Comparison of ENCODE assay signal across 8 cellular contexts in genomic region chr17:15999141-15999973, GRCh38. TPM values are rescaled to one million over a fixed set of nuclear protein-coding genes. Genes with fewer than 3 reads are reported as not detected.
DNase-seq lines count a peak whose midpoint lies in the region; ATAC-seq and TF ChIP-seq lines count a peak whose summit lies in the region.

TSS of gene TTC19 (plus strand) at chr17:15999824. CDS start at chr17:15999849, 25 bp downstream.
A gene with protein sequence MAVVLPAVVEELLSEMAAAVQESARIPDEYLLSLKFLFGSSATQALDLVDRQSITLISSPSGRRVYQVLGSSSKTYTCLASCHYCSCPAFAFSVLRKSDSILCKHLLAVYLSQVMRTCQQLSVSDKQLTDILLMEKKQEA (minus strand): TSS chr17:15999704. CDS start chr17:15999594, 110 bp downstream.

- H3K27me3 ChIP-seq in prostate gland (replicated peaks; ENCODE audit: insufficient read depth) = no peaks in the 10 kb centered on the region

- TF ChIP-seq POLR2A in prostate gland (IDR thresholded peaks at IDR 0.05) = peak; percentile 99

- no peaks in the 10 kb centered on the region for H3K9me3 ChIP-seq in prostate gland

- under 1% methylated on average over 38 of the region's 91 CpGs for WGBS in prostate gland

- H3K4me3 ChIP-seq in prostate gland = peak within 1 kb of the TSS; percentile 63 to 84

- intact Hi-C loops in left ventricle myocardium superior (cut with micrococcal nuclease) (loop anchor here (5.0 kb wide), 1 partner anchor 172 kb away; no protein-coding TSS in a partner anchor), prostate gland (cut with DNase I) (loop anchor here (2.0 kb wide), 1 partner anchor 171 kb away; no protein-coding TSS in a partner anchor)

- TF ChIP-seq CTCF in prostate gland (IDR thresholded peaks at IDR 0.05) = peak in 1 of 4 experiments; percentile 31

- ATAC-seq in GM18502 (IDR thresholded peaks at IDR 0.05; ENCODE audit: poor library complexity, unreplicated experiment) = peak; percentile 97
- ATAC-seq in HG02943 (IDR thresholded peaks at IDR 0.05; ENCODE audit: low read depth, unreplicated experiment) = peak; percentile 89
- peak; percentile 97 for ATAC-seq in left ventricle myocardium superior

- DNase-seq in NCI-H187 (lab: John Stamatoyannopoulos, UW) = peak; percentile 31 to 85
- peak; percentile 74 to 96 (median 90) for DNase-seq in T-helper 2 cell
- peak; percentile 99 for DNase-seq in left ventricle myocardium superior
- DNase-seq in prostate gland (ENCODE audit: low spot score) = peak; percentile 97
- peak; percentile 96 for DNase-seq in ureter (ENCODE audit: low spot score)

- H3K27ac ChIP-seq in angular gyrus (ENCODE audit: low read depth, low read length) = peak within 1 kb of the TSS; percentile 99
- H3K27ac ChIP-seq in prostate gland = peak within 1 kb of the TSS; percentile 92 to 97

- peaks cover 0 to 14% of the 10 kb centered on the region in 2 donors for H3K36me3 ChIP-seq in prostate gland

- peaks cover 7% of the 10 kb centered on the region for H3K4me1 ChIP-seq in prostate gland (replicated peaks)

RNA-seq across cellular contexts. Expression of gene TTC19, which starts in this region (rescaled TPM):
- total RNA-seq in left ventricle myocardium superior = 25.1 TPM
- 100 to 1,000 TPM in 1 of 2 donors, 10 to 100 TPM in 1; 87.9 to 100 TPM for total RNA-seq in prostate gland
- 61.6 TPM for total RNA-seq in ureter

RNA-seq across cellular contexts. Expression of the second gene that starts in this region (rescaled TPM):
- 19.5 TPM for total RNA-seq in left ventricle myocardium superior
- 10 to 100 TPM; 15.1 to 16.5 TPM for total RNA-seq in prostate gland
- total RNA-seq in ureter = 29.9 TPM

Comparison
In these comparisons a context has a peak if more than half of its experiments do, and no peak if none do; other contexts are left out.
1. Peak in every context shown above with its lines: DNase-seq, ATAC-seq, H3K4me3 ChIP-seq and H3K27ac ChIP-seq.